In genomic region chr2:226855766-226856165, GRCh38 we compare ENCODE assay signal across 20 cellular contexts. TPM values are rescaled to one million over a fixed set of nuclear protein-coding genes. Genes with fewer than 3 reads are reported as not detected.
A peak's percentile ranks its signal among the peaks of the same experiment; 100 is the strongest.
DNase-seq lines count a peak whose midpoint lies in the region; ATAC-seq and TF ChIP-seq lines count a peak whose summit lies in the region.
"Had no signal": no experiment of that assay in that cellular context is flagged by ENCODE, and none has a peak within 500 bp of the region (broad histone marks: within the 10 kb centered on the region; RNA-seq: fewer than 3 reads in every experiment).

No MANE protein-coding gene starts in this region.

- WGBS in SK-N-SH (ENCODE audit: low lambda C conversion rate), result 19% methylated on average over 2 of the region's 2 CpGs

- H3K27ac ChIP-seq in SK-N-SH (ENCODE audit: low read depth in 2 of 2, low read length in 1 of 2) (no peak overlapping the region), neural cell (ENCODE audit: low read length) (peak overlapping the region; percentile 28), osteoblast (ENCODE audit: low read depth, low read length) (no peak overlapping the region)
- H3K27ac ChIP-seq: BLaER1 had no signal

- H4K20me1 ChIP-seq in SK-N-SH (ENCODE audit: insufficient read depth), result no peaks in the 10 kb centered on the region
- no peaks in the 10 kb centered on the region for H4K20me1 ChIP-seq in neural cell (ENCODE audit: insufficient read depth)
- H4K20me1 ChIP-seq in osteoblast (ENCODE audit: insufficient read depth, low read length), result no peaks in the 10 kb centered on the region
- H4K20me1 ChIP-seq: BLaER1 had no signal

- H3K36me3 ChIP-seq in SK-N-SH (replicated peaks in 1 of 2; ENCODE audit: control insufficient read depth in 1 of 2, insufficient read depth in 2 of 2, low read length in 1 of 2) (no peaks in the 10 kb centered on the region), neural cell (ENCODE audit: insufficient read depth, low read length) (no peaks in the 10 kb centered on the region), osteoblast (ENCODE audit: insufficient read depth, low read length) (no peaks in the 10 kb centered on the region)
- H3K36me3 ChIP-seq: BE2C, BLaER1 had no signal

- no peak for ATAC-seq in HG03342 (IDR thresholded peaks at IDR 0.05; ENCODE audit: unreplicated experiment)

- H3K4me3 ChIP-seq in SK-N-SH (ENCODE audit: low read depth in 2 of 2, low read length in 1 of 2) (no peak overlapping the region), neural cell (ENCODE audit: low read length) (no peak overlapping the region), osteoblast (ENCODE audit: insufficient read depth, low read length) (no peak overlapping the region)
- H3K4me3 ChIP-seq: BLaER1 had no signal

- H3K9me3 ChIP-seq in SK-N-SH (no peaks in the 10 kb centered on the region), neural cell (ENCODE audit: low read length) (no peaks in the 10 kb centered on the region), osteoblast (ENCODE audit: low read depth, low read length) (no peaks in the 10 kb centered on the region)
- H3K9me3 ChIP-seq: BE2C, BLaER1 had no signal

- peaks cover 0 to 2% of the 10 kb centered on the region in 2 experiments; a peak in 2 of 4 replicates for H3K4me1 ChIP-seq in SK-N-SH (ENCODE audit: control insufficient read depth in 1 of 2, insufficient read depth in 2 of 2, low read depth in 1 of 2, low read length in 1 of 2)
- H3K4me1 ChIP-seq in osteoblast (ENCODE audit: insufficient read depth, low read length), result no peaks in the 10 kb centered on the region
- H3K4me1 ChIP-seq: BE2C, BLaER1 had no signal

- no peak for TF ChIP-seq CTCF in SK-N-SH (IDR thresholded peaks at IDR 0.05)
- TF ChIP-seq CTCF in neural cell (IDR thresholded peaks at IDR 0.05; ENCODE audit: poor library complexity, severe bottlenecking), result no peak
- no peak for TF ChIP-seq CTCF in osteoblast (IDR thresholded peaks at IDR 0.05; ENCODE audit: extremely low read depth, low read depth, low read length)

- H2AFZ ChIP-seq in SK-N-SH (ENCODE audit: low read depth) (no peak overlapping the region), neural cell (ENCODE audit: low read depth, low read length) (no peak overlapping the region), osteoblast (ENCODE audit: low read length) (no peak overlapping the region)

- H3K4me2 ChIP-seq in SK-N-SH (no peak overlapping the region), neural cell (ENCODE audit: low read length) (no peak overlapping the region), osteoblast (ENCODE audit: insufficient read depth, low read length) (no peak overlapping the region)
- H3K4me2 ChIP-seq: BLaER1 had no signal

- no peaks in the 10 kb centered on the region for H3K79me2 ChIP-seq in SK-N-SH (ENCODE audit: insufficient read depth)
- no peaks in the 10 kb centered on the region for H3K79me2 ChIP-seq in neural cell (replicated peaks; ENCODE audit: insufficient read depth, low read length)
- H3K79me2 ChIP-seq in osteoblast (ENCODE audit: insufficient read depth, low read length), result peaks cover 8% of the 10 kb centered on the region

- POLR2A ChIA-PET in SK-N-SH (lab: Yijun Ruan, JAX), result no interaction called here

- CTCF ChIA-PET in SK-N-SH (lab: Yijun Ruan, JAX), result interaction anchor here (1.3 to 1.4 kb wide), 2 partner anchors 53 to 178 kb away, joined by 3 to 5 read pairs; no protein-coding TSS in a partner anchor

- DNase-seq in EH (ENCODE audit: low read depth) (peak; percentile 6), SK-N-SH (peak; percentile 23), osteoblast (ENCODE audit: insufficient read length, low spot score, missing footprints) (no peak)
- DNase-seq: 8988T; ACHN; BE2C; C1 segment of cervical spinal cord; CD4-positive, alpha-beta memory T cell; CD4-positive, CD25-positive, alpha-beta regulatory T cell; CD8-positive, alpha-beta memory T cell; COR-L47; DMS 273 treated with DMSO at 0.1 percent for 48 hours; DMS153; DMS53; DMS79; DND-41; GF-D8 had no signal

- H3F3A ChIP-seq in SK-N-SH (replicated peaks; ENCODE audit: insufficient read depth), result peaks cover 5% of the 10 kb centered on the region
- no peaks in the 10 kb centered on the region for H3F3A ChIP-seq in neural cell (ENCODE audit: insufficient read depth, low read length, poor library complexity, severe bottlenecking)

- H3K9ac ChIP-seq in SK-N-SH (no peak overlapping the region), neural cell (ENCODE audit: low read length) (no peak overlapping the region)
- H3K9ac ChIP-seq: BLaER1 had no signal

- H3K27me3 ChIP-seq in SK-N-SH (ENCODE audit: insufficient read depth), result no peaks in the 10 kb centered on the region
- no peaks in the 10 kb centered on the region for H3K27me3 ChIP-seq in neural cell (ENCODE audit: insufficient read depth, low read depth, low read length)
- no peaks in the 10 kb centered on the region for H3K27me3 ChIP-seq in osteoblast (ENCODE audit: insufficient read depth, low read length)
- H3K27me3 ChIP-seq: BE2C, BLaER1 had no signal

- TF ChIP-seq EP300 in SK-N-SH (IDR thresholded peaks at IDR 0.05; ENCODE audit: borderline replicate concordance in 1 of 2, low read depth in 1 of 2, low read length in 1 of 2) (peak in 1 of 2 experiments; percentile 61; a peak in 2 of 4 replicates), neural cell (conservative IDR thresholded peaks at IDR 0.05; ENCODE audit: poor library complexity, severe bottlenecking) (no peak)

- TF ChIP-seq RAD21 in SK-N-SH (IDR thresholded peaks at IDR 0.05; ENCODE audit: low read length), result no peak
- no peak for TF ChIP-seq RAD21 in neural cell (conservative IDR thresholded peaks at IDR 0.05)

- H3K9me2 ChIP-seq in SK-N-SH (no peaks in the 10 kb centered on the region), neural cell (ENCODE audit: insufficient read depth, low read length) (no peaks in the 10 kb centered on the region)

TF ChIP-seq in SK-N-SH, 30 proteins besides CTCF, POLR2A, EP300 and RAD21 (continues in another document):
- TF ChIP-seq RXRA (IDR thresholded peaks at IDR 0.05; ENCODE audit: borderline replicate concordance, low read depth) (no peak), REST (IDR thresholded peaks at IDR 0.05; ENCODE audit: low read depth, low read length) (no peak)

TF ChIP-seq in neural cell, 6 proteins besides CTCF, POLR2A, EP300 and RAD21:
- TF ChIP-seq TAF1 (IDR thresholded peaks at IDR 0.05; ENCODE audit: low read depth) (no peak), POLR2AphosphoS5 (IDR thresholded peaks at IDR 0.05) (no peak), REST (IDR thresholded peaks at IDR 0.05; ENCODE audit: borderline replicate concordance) (no peak), SMC3 (conservative IDR thresholded peaks at IDR 0.05; ENCODE audit: poor library complexity) (no peak), MXI1 (conservative IDR thresholded peaks at IDR 0.05; ENCODE audit: poor library complexity, severe bottlenecking) (no peak), EZH2 (IDR thresholded peaks at IDR 0.05; ENCODE audit: borderline replicate concordance, insufficient read depth, low read length, poor library complexity, severe bottlenecking) (no peak)

RNA-seq across cellular contexts. Expression of gene RHBDD1, which starts 19.9 kb away (rescaled TPM):
- polyA plus RNA-seq in SK-N-SH (2012; rRNA removed), result 10.3 and 10.8 TPM in 2 replicates
- polyA plus RNA-seq in SK-N-SH (2012; cell fraction: cytosol; rRNA removed), result 10.6 and 11.0 TPM in 2 replicates
- polyA plus RNA-seq in SK-N-SH (2012; cell fraction: nucleus; rRNA removed), result 7.6 and 11.7 TPM in 2 replicates
- polyA plus RNA-seq in neural cell, result 5.4 and 14.1 TPM in 2 replicates
- 66.0 and 78.1 TPM in 2 replicates for polyA minus RNA-seq in neural cell
- total RNA-seq in osteoblast, result 24.2 and 25.3 TPM in 2 replicates

RNA-seq across cellular contexts. Expression of gene IRS1, which starts 56.1 kb away (rescaled TPM):
- polyA plus RNA-seq in SK-N-SH (2012; rRNA removed) (15.8 and 16.5 TPM in 2 replicates), neural cell (7.2 and 7.4 TPM in 2 replicates)
- polyA plus RNA-seq in SK-N-SH (2012; cell fraction: cytosol; rRNA removed), result 10.2 and 14.6 TPM in 2 replicates
- 11.7 and 14.7 TPM in 2 replicates for polyA plus RNA-seq in SK-N-SH (2012; cell fraction: nucleus; rRNA removed)
- polyA minus RNA-seq in neural cell, result 23.6 and 29.6 TPM in 2 replicates
- 24.5 and 27.9 TPM in 2 replicates for total RNA-seq in osteoblast
